Comparison of ENCODE assay signal across 16 cellular contexts in genomic region chr2:96273763-96274162, GRCh38. TPM values are rescaled to one million over a fixed set of nuclear protein-coding genes. Genes with fewer than 3 reads are reported as not detected.
DNase-seq lines count a peak whose midpoint lies in the region; FAIRE-seq and TF ChIP-seq lines count a peak whose summit lies in the region.
"Had no signal": no experiment of that assay in that cellular context is flagged by ENCODE, and none has a peak within 500 bp of the region (broad histone marks: within the 10 kb centered on the region; RNA-seq: fewer than 3 reads in every experiment).

No MANE protein-coding gene starts in this region.

- H3K9me1 ChIP-seq in endothelial cell of umbilical vein (replicated peaks; ENCODE audit: control insufficient read depth, extremely low read depth, insufficient read depth, low read length), result no peaks in the 10 kb centered on the region

- H2AFZ ChIP-seq in GM23248 (no peak overlapping the region), PC-9 (no peak overlapping the region), endothelial cell of umbilical vein (ENCODE audit: low read depth, low read length) (no peak overlapping the region), smooth muscle cell (ENCODE audit: low read depth) (no peak overlapping the region), MM.1S (ENCODE audit: low read length) (no peak overlapping the region)

- H3K4me2 ChIP-seq in GM23248 (ENCODE audit: unreplicated experiment) (no peak overlapping the region), PC-9 (no peak overlapping the region), endothelial cell of umbilical vein (ENCODE audit: insufficient read depth, low read length) (no peak overlapping the region), smooth muscle cell (no peak overlapping the region), MM.1S (ENCODE audit: low read depth, low read length) (no peak overlapping the region)

- DNase-seq in GM23248, result peak; percentile 38
- no peak for DNase-seq in PC-9
- no peak for DNase-seq in endothelial cell of umbilical vein (ENCODE audit: low read depth, low spot score)
- DNase-seq in smooth muscle cell (lab: John Stamatoyannopoulos, UW; ENCODE audit: unreplicated experiment), result no peak
- DNase-seq in MM.1S, result no peak
- DNase-seq in NCI-H1436 treated with DMSO at 0.1 percent for 48 hours (lab: John Stamatoyannopoulos, UW), result no peak
- no peak for DNase-seq in NCI-H1930 (lab: John Stamatoyannopoulos, UW)
- DNase-seq: NCI-H1092, NCI-H1417 treated with DMSO at 0.1 percent for 48 hours, NCI-H187, NCI-H524, NCI-H748 treated with DMSO at 0.1 percent for 48 hours, SJCRH30, T-helper 1 cell had no signal

- dilution Hi-C loops in endothelial cell of umbilical vein (cut with MboI; ENCODE audit: extremely low pct_ligation_motif_present, low sequenced_read_pairs), result no loop called here

- TF ChIP-seq POLR2A in endothelial cell of umbilical vein (IDR thresholded peaks at IDR 0.05; ENCODE audit: low read depth, low read length), result no peak

- no peaks in the 10 kb centered on the region for H3K27me3 ChIP-seq in GM23248 (replicated peaks; ENCODE audit: insufficient read depth)
- no peaks in the 10 kb centered on the region for H3K27me3 ChIP-seq in PC-9 (ENCODE audit: insufficient read depth, low read depth)
- H3K27me3 ChIP-seq in endothelial cell of umbilical vein (ENCODE audit: control insufficient read depth in 2 of 2, insufficient read depth in 2 of 2, low read length in 2 of 2), result no peaks in the 10 kb centered on the region
- no peaks in the 10 kb centered on the region for H3K27me3 ChIP-seq in smooth muscle cell (ENCODE audit: low read depth)
- no peaks in the 10 kb centered on the region for H3K27me3 ChIP-seq in MM.1S (replicated peaks; ENCODE audit: insufficient read depth, low read length)
- H3K27me3 ChIP-seq: SJCRH30 had no signal

- intact Hi-C loops in PC-9 (cut with micrococcal nuclease; ENCODE audit: unreplicated experiment) (no loop called here), endothelial cell of umbilical vein (cut with micrococcal nuclease) (no loop called here)

- peaks cover 36% of the 10 kb centered on the region; the same call in 1 of the 2 replicates for H3K36me3 ChIP-seq in GM23248 (ENCODE audit: low read depth)
- H3K36me3 ChIP-seq in PC-9 (ENCODE audit: low read depth), result peaks cover 63% of the 10 kb centered on the region
- peaks cover 24 to 47% of the 10 kb centered on the region in 2 experiments for H3K36me3 ChIP-seq in endothelial cell of umbilical vein (ENCODE audit: control insufficient read depth in 2 of 2, extremely low read depth in 1 of 2, insufficient read depth in 2 of 2, low read length in 2 of 2)
- peaks cover 6% of the 10 kb centered on the region for H3K36me3 ChIP-seq in smooth muscle cell (ENCODE audit: low read depth)
- peaks cover 11% of the 10 kb centered on the region; the same call in 1 of the 2 replicates for H3K36me3 ChIP-seq in MM.1S (replicated peaks; ENCODE audit: insufficient read depth, low read length)

- H3K9me2 ChIP-seq in GM23248 (ENCODE audit: insufficient read depth) (no peaks in the 10 kb centered on the region), PC-9 (ENCODE audit: insufficient read depth) (no peaks in the 10 kb centered on the region), MM.1S (replicated peaks; ENCODE audit: insufficient read depth, low read length) (no peaks in the 10 kb centered on the region)

- FAIRE-seq in endothelial cell of umbilical vein (lab: Jason Lieb, UNC), result peak; percentile 40
- FAIRE-seq: G401.6, H1 had no signal

- peaks cover 59% of the 10 kb centered on the region for H3F3A ChIP-seq in GM23248 (ENCODE audit: insufficient read depth)
- H3F3A ChIP-seq in PC-9 (ENCODE audit: insufficient read depth, low read depth), result peaks cover 69% of the 10 kb centered on the region
- peaks cover 10% of the 10 kb centered on the region for H3F3A ChIP-seq in smooth muscle cell (ENCODE audit: low read depth)
- H3F3A ChIP-seq in MM.1S (ENCODE audit: insufficient read depth, low read length), result peaks cover 17% of the 10 kb centered on the region

- H3K79me2 ChIP-seq in GM23248 (ENCODE audit: insufficient read depth) (peaks cover 2% of the 10 kb centered on the region; the same call in 1 of the 2 replicates), PC-9 (ENCODE audit: low read depth) (peaks cover 3% of the 10 kb centered on the region; the same call in 1 of the 2 replicates), endothelial cell of umbilical vein (ENCODE audit: control insufficient read depth, insufficient read depth, low read length) (no peaks in the 10 kb centered on the region), smooth muscle cell (ENCODE audit: low read depth) (no peaks in the 10 kb centered on the region), MM.1S (ENCODE audit: low read length) (peaks cover 2% of the 10 kb centered on the region)

- H3K4me1 ChIP-seq in GM23248 (ENCODE audit: insufficient read depth) (peaks cover 12% of the 10 kb centered on the region), PC-9 (replicated peaks; ENCODE audit: insufficient read depth) (no peaks in the 10 kb centered on the region), endothelial cell of umbilical vein (ENCODE audit: control insufficient read depth, extremely low read depth, insufficient read depth, low read length) (no peaks in the 10 kb centered on the region), smooth muscle cell (ENCODE audit: low read depth) (no peaks in the 10 kb centered on the region), MM.1S (ENCODE audit: low read length) (no peaks in the 10 kb centered on the region)
- H3K4me1 ChIP-seq: SJCRH30 had no signal

- BruUV-seq in PC-9 (replicated peaks; lab: Mats Ljungman, UMichigan) (no TSS peak), endothelial cell of umbilical vein (replicated peaks; lab: Mats Ljungman, UMichigan) (no TSS peak)

- TF ChIP-seq CTCF in PC-9 (conservative IDR thresholded peaks at IDR 0.05) (no peak), endothelial cell of umbilical vein (IDR thresholded peaks at IDR 0.05; ENCODE audit: extremely low read depth in 1 of 2, insufficient read depth in 1 of 2, low read depth in 1 of 2, low read length in 2 of 2) (no peak), smooth muscle cell (IDR thresholded peaks at IDR 0.05; ENCODE audit: borderline replicate concordance, insufficient read depth, poor library complexity, severe bottlenecking) (no peak), MM.1S (IDR thresholded peaks at IDR 0.05; ENCODE audit: low read length) (no peak)

- H3K9ac ChIP-seq in GM23248 (0 out of 2 replicates have a peak overlapping the region, but pooled peaks have one; percentile 0), endothelial cell of umbilical vein (replicated peaks; ENCODE audit: extremely low read depth, insufficient read depth, low read length) (no peak overlapping the region), smooth muscle cell (ENCODE audit: low read depth) (no peak overlapping the region), MM.1S (ENCODE audit: low read length) (no peak overlapping the region)

- POLR2A ChIA-PET in PC-9 (lab: Charles Lee; ENCODE audit: unreplicated experiment), result interaction anchor here (0.7 kb wide), 1 partner anchor 84 kb away, joined by 13 read pairs; no protein-coding TSS in a partner anchor
- POLR2A ChIA-PET in endothelial cell of umbilical vein (lab: Charles Lee), result no interaction called here

- in situ Hi-C loops in GM23248 (cut with MboI), result loop anchor here (25.0 kb wide), 1 partner anchor 261 kb away; no protein-coding TSS in a partner anchor

- 61 to 64% methylated on average over 3 of the region's 3 CpGs for WGBS in GM23248 (ENCODE audit: low coverage in 1 of 2, low lambda C conversion rate in 2 of 2, missing lambda C conversion rate in 2 of 2), 2 experiments
- WGBS in smooth muscle cell (ENCODE audit: low lambda C conversion rate), result 71% methylated on average over 3 of the region's 3 CpGs

- H3K4me3 ChIP-seq in GM23248 (no peak overlapping the region), PC-9 (no peak overlapping the region), endothelial cell of umbilical vein (replicated peaks in 1 of 3; ENCODE audit: insufficient read depth in 1 of 3, low read depth in 1 of 3, low read length in 3 of 3) (no peak overlapping the region), smooth muscle cell (no peak overlapping the region), MM.1S (ENCODE audit: low read length) (no peak overlapping the region)
- H3K4me3 ChIP-seq: SJCRH30 had no signal

- no peaks in the 10 kb centered on the region for H3K9me3 ChIP-seq in GM23248 (ENCODE audit: low read depth)
- no peaks in the 10 kb centered on the region for H3K9me3 ChIP-seq in PC-9 (ENCODE audit: insufficient read depth, low read depth)
- H3K9me3 ChIP-seq in endothelial cell of umbilical vein (replicated peaks; ENCODE audit: control insufficient read depth, insufficient read depth, low read length), result no peaks in the 10 kb centered on the region
- no peaks in the 10 kb centered on the region for H3K9me3 ChIP-seq in smooth muscle cell (replicated peaks; ENCODE audit: low read depth)
- H3K9me3 ChIP-seq in MM.1S (replicated peaks; ENCODE audit: insufficient read depth, low read length), result no peaks in the 10 kb centered on the region
- H3K9me3 ChIP-seq: SJCRH30 had no signal

- H4K20me1 ChIP-seq in GM23248 (ENCODE audit: insufficient read depth) (no peaks in the 10 kb centered on the region), PC-9 (ENCODE audit: insufficient read depth) (peaks cover 14% of the 10 kb centered on the region; the same call in 1 of the 2 replicates), endothelial cell of umbilical vein (replicated peaks; ENCODE audit: control insufficient read depth, extremely low read depth, insufficient read depth, low read length) (peaks cover 2% of the 10 kb centered on the region), smooth muscle cell (ENCODE audit: low read depth) (no peaks in the 10 kb centered on the region), MM.1S (ENCODE audit: insufficient read depth, low read length) (no peaks in the 10 kb centered on the region)

- H3K27ac ChIP-seq in GM23248 (peak overlapping the region; percentile 44), PC-9 (peak overlapping the region; percentile 20; the same call in 1 of the 2 replicates), endothelial cell of umbilical vein (ENCODE audit: insufficient read depth, low read depth, low read length) (no peak overlapping the region), smooth muscle cell (ENCODE audit: low read depth) (peak overlapping the region; percentile 44), MM.1S (ENCODE audit: low read length) (no peak overlapping the region)
- H3K27ac ChIP-seq: SJCRH30 had no signal

- CTCF ChIA-PET in PC-9 (lab: Charles Lee), result interaction anchor here (0.6 to 0.7 kb wide), 2 partner anchors 531 to 976 kb away, joined by 4 to 10 read pairs; partner anchors contain the start of gene KCNIP3
- CTCF ChIA-PET in endothelial cell of umbilical vein (lab: Charles Lee), result interaction anchor here (1.0 to 1.3 kb wide), 2 partner anchors 8 to 63 kb away, joined by 4 read pairs; no protein-coding TSS in a partner anchor

RNA-seq across cellular contexts. Expression of gene CIAO1, which starts 7.7 kb away (rescaled TPM):
- 110 and 126 TPM in 2 replicates for total RNA-seq in GM23248 (2014; rRNA removed; shearing (Covaris generic))
- polyA plus RNA-seq in GM23248 (2016; fragmentation: Nextera tagmentation; extraction: Ambion mirVana), result 69.3 and 71.1 TPM in 2 replicates
- 85.3 and 99.5 TPM in 2 replicates for total RNA-seq in PC-9 (2021)
- total RNA-seq in endothelial cell of umbilical vein, result 64.3 and 70.7 TPM in 2 replicates
- polyA plus RNA-seq in endothelial cell of umbilical vein, result 119 and 120 TPM in 2 replicates
- 107 and 108 TPM in 2 replicates for polyA plus RNA-seq in endothelial cell of umbilical vein (2011; cell fraction: cytosol; rRNA removed)
- polyA plus RNA-seq in endothelial cell of umbilical vein (2011; cell fraction: nucleus; rRNA removed), result 80.9 and 83.0 TPM in 2 replicates
- 71.2 and 74.6 TPM in 2 replicates for polyA plus RNA-seq in endothelial cell of umbilical vein (2012)
- polyA minus RNA-seq in endothelial cell of umbilical vein, result 113 TPM in 2 replicates
- polyA minus RNA-seq in endothelial cell of umbilical vein (2011; cell fraction: cytosol; rRNA and poly(A)+ RNA removed), result 74.0 TPM
- polyA minus RNA-seq in endothelial cell of umbilical vein (2011; cell fraction: nucleus; rRNA and poly(A)+ RNA removed), result 28.6 and 28.9 TPM in 2 replicates
- 48.6 and 59.8 TPM in 2 replicates for total RNA-seq in smooth muscle cell
- polyA plus RNA-seq in smooth muscle cell, result 56.2 and 56.4 TPM in 2 replicates

RNA-seq across cellular contexts. Expression of gene TMEM127, which starts 8.0 kb away (rescaled TPM):
- total RNA-seq in GM23248 (2014; rRNA removed; shearing (Covaris generic)), result 43.6 and 46.8 TPM in 2 replicates
- polyA plus RNA-seq in GM23248 (2016; fragmentation: Nextera tagmentation; extraction: Ambion mirVana), result 33.4 and 34.0 TPM in 2 replicates
- 38.4 and 50.3 TPM in 2 replicates for total RNA-seq in PC-9 (2021)
- 41.5 and 48.4 TPM in 2 replicates for total RNA-seq in endothelial cell of umbilical vein
- 75.7 and 94.0 TPM in 2 replicates for polyA plus RNA-seq in endothelial cell of umbilical vein
- polyA plus RNA-seq in endothelial cell of umbilical vein (2011; cell fraction: cytosol; rRNA removed), result 34.4 and 37.7 TPM in 2 replicates
- polyA plus RNA-seq in endothelial cell of umbilical vein (2011; cell fraction: nucleus; rRNA removed), result 19.7 and 23.1 TPM in 2 replicates
- polyA plus RNA-seq in endothelial cell of umbilical vein (2012), result 36.8 and 38.3 TPM in 2 replicates
- 80.1 and 89.1 TPM in 2 replicates for polyA minus RNA-seq in endothelial cell of umbilical vein
- polyA minus RNA-seq in endothelial cell of umbilical vein (2011; cell fraction: cytosol; rRNA and poly(A)+ RNA removed), result 13.4 TPM
- 17.0 and 20.1 TPM in 2 replicates for polyA minus RNA-seq in endothelial cell of umbilical vein (2011; cell fraction: nucleus; rRNA and poly(A)+ RNA removed)
- 18.7 and 21.9 TPM in 2 replicates for total RNA-seq in smooth muscle cell
- 20.5 and 31.8 TPM in 2 replicates for polyA plus RNA-seq in smooth muscle cell

RNA-seq across cellular contexts. Expression of gene SNRNP200, which starts 31.6 kb away (rescaled TPM):
- 30.6 and 34.2 TPM in 2 replicates for total RNA-seq in GM23248 (2014; rRNA removed; shearing (Covaris generic))
- polyA plus RNA-seq in GM23248 (2016; fragmentation: Nextera tagmentation; extraction: Ambion mirVana), result 40.5 and 41.8 TPM in 2 replicates
- 214 and 229 TPM in 2 replicates for total RNA-seq in PC-9 (2021)
- total RNA-seq in endothelial cell of umbilical vein, result 117 and 124 TPM in 2 replicates
- 142 and 155 TPM in 2 replicates for polyA plus RNA-seq in endothelial cell of umbilical vein
- 139 and 142 TPM in 2 replicates for polyA plus RNA-seq in endothelial cell of umbilical vein (2011; cell fraction: cytosol; rRNA removed)
- polyA plus RNA-seq in endothelial cell of umbilical vein (2011; cell fraction: nucleus; rRNA removed), result 301 and 322 TPM in 2 replicates
- polyA plus RNA-seq in endothelial cell of umbilical vein (2012), result 94.1 and 116 TPM in 2 replicates
- polyA minus RNA-seq in endothelial cell of umbilical vein, result 296 and 312 TPM in 2 replicates
- 167 TPM for polyA minus RNA-seq in endothelial cell of umbilical vein (2011; cell fraction: cytosol; rRNA and poly(A)+ RNA removed)
- 108 and 136 TPM in 2 replicates for polyA minus RNA-seq in endothelial cell of umbilical vein (2011; cell fraction: nucleus; rRNA and poly(A)+ RNA removed)
- 49.1 and 49.5 TPM in 2 replicates for total RNA-seq in smooth muscle cell
- polyA plus RNA-seq in smooth muscle cell, result 54.1 and 57.6 TPM in 2 replicates

RNA-seq across cellular contexts. Expression of gene ITPRIPL1, which starts 51.4 kb away (rescaled TPM):
- total RNA-seq in GM23248 (2014; rRNA removed; shearing (Covaris generic)), result 0.25 and 0.32 TPM in 2 replicates
- 0.06 and 0.19 TPM in 2 replicates for polyA plus RNA-seq in GM23248 (2016; fragmentation: Nextera tagmentation; extraction: Ambion mirVana)
- total RNA-seq in PC-9 (2021), result not detected in 2 replicates
- total RNA-seq in endothelial cell of umbilical vein, result 4.6 and 5.8 TPM in 2 replicates
- 2.3 and 2.6 TPM in 2 replicates for polyA plus RNA-seq in endothelial cell of umbilical vein
- polyA plus RNA-seq in endothelial cell of umbilical vein (2011; cell fraction: cytosol; rRNA removed), result 2.0 and 2.2 TPM in 2 replicates
- polyA plus RNA-seq in endothelial cell of umbilical vein (2011; cell fraction: nucleus; rRNA removed), result 1.1 and 1.4 TPM in 2 replicates
- polyA plus RNA-seq in endothelial cell of umbilical vein (2012), result 3.5 and 3.8 TPM in 2 replicates
- polyA minus RNA-seq in endothelial cell of umbilical vein, result 2.9 and 3.6 TPM in 2 replicates
- polyA minus RNA-seq in endothelial cell of umbilical vein (2011; cell fraction: cytosol; rRNA and poly(A)+ RNA removed), result not detected
- polyA minus RNA-seq in endothelial cell of umbilical vein (2011; cell fraction: nucleus; rRNA and poly(A)+ RNA removed), result 0.43 and 0.87 TPM in 2 replicates
- 3.3 and 3.5 TPM in 2 replicates for total RNA-seq in smooth muscle cell
- polyA plus RNA-seq in smooth muscle cell, result 4.3 and 6.0 TPM in 2 replicates

Comparison
In these comparisons a context has a peak if more than half of its experiments do, and no peak if none do; other contexts are left out.
1. H3K27ac ChIP-seq: peak in GM23248 (single experiment), PC-9 (single experiment) and smooth muscle cell (single experiment); none in endothelial cell of umbilical vein (single experiment) and MM.1S (single experiment).